ENCODE assay signal across 8 cellular contexts in genomic region chr16:57300387-57301125, GRCh38. TPM values are rescaled to one million over a fixed set of nuclear protein-coding genes. Genes with fewer than 3 reads are reported as not detected.
DNase-seq lines count a peak whose midpoint lies in the region; ATAC-seq lines count a peak whose summit lies in the region.

No MANE protein-coding gene starts in this region.

- DNase-seq in AML-193 (lab: John Stamatoyannopoulos, UW) (peak; percentile 94 to 97), NCI-H446 (lab: John Stamatoyannopoulos, UW) (peak; percentile 95 to 96), cerebellum (ENCODE audit: low spot score) (peak; percentile 98), islet precursor cell (peak; percentile 99)
- peak; percentile 95 to 99 for DNase-seq in stimulated activated CD4-positive, alpha-beta T cell treated with anti-CD3 and anti-CD28 coated beads, Interleukin-12 subunit alpha, Interleukin-12 subunit beta, amount 100 ng/mL, for 24 hours (ENCODE audit: low read depth in 2 of 2)

- peak; percentile 92 for ATAC-seq in GM19043 (IDR thresholded peaks at IDR 0.05; ENCODE audit: low read depth, unreplicated experiment)
- peak; percentile 87 for ATAC-seq in HG03378 (IDR thresholded peaks at IDR 0.05; ENCODE audit: unreplicated experiment)
- peak; percentile 83 for ATAC-seq in activated CD4-positive, CD25-positive, alpha-beta regulatory T cell treated with anti-CD3 and anti-CD28 coated beads, Interleukin-2, amount 50 U/mL, for 24 hours

RNA-seq across cellular contexts. Expression of gene PLLP, which starts 16.1 kb away (rescaled TPM):
- total RNA-seq in cerebellum, result 2.2 TPM

RNA-seq across cellular contexts. Expression of gene ARL2BP, which starts 55.5 kb away (rescaled TPM):
- 44.3 TPM for total RNA-seq in cerebellum

RNA-seq across cellular contexts. Expression of gene CCL22, which starts 58.0 kb away (rescaled TPM):
- not detected for total RNA-seq in cerebellum

Comparison
In these comparisons a context has a peak if more than half of its experiments do, and no peak if none do; other contexts are left out.
1. Peak in every context shown above with its lines: DNase-seq and ATAC-seq.